ENCODE assay signal across 1 cellular context in the genomic region with DNA sequence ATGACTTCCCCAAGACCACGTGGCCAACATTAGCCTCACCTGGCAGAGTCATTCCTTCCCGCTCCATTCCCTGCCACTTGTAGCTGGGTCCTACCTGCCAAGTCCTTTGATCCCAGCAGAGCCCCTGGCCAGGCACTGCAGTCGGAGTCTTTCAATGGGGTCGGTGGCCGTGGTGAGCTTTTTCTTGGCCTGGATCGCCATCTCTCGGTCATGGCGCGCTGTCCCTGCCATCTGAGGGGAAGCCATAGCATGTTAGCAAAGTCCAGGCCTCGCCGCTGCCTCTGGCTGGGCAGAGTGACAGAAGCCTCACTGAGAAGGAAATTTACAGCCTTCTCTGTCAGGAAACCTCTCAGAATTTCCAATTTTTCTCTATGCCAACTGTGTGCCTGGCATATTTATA.
TF ChIP-seq lines count a peak whose summit lies in the region.

No MANE protein-coding gene starts in this region.

TF ChIP-seq in SK-N-SH, 30 proteins besides CTCF, POLR2A, EP300 and RAD21:
- no peak for TF ChIP-seq TCF12 (IDR thresholded peaks at IDR 0.05)
- 0 out of 2 replicates have a peak, but pooled peaks have one; percentile 19 for TF ChIP-seq SMC3 (IDR thresholded peaks at IDR 0.05; ENCODE audit: low read depth, low read length)
